11 cellular contexts compared by ENCODE assay signal in the genomic region with DNA sequence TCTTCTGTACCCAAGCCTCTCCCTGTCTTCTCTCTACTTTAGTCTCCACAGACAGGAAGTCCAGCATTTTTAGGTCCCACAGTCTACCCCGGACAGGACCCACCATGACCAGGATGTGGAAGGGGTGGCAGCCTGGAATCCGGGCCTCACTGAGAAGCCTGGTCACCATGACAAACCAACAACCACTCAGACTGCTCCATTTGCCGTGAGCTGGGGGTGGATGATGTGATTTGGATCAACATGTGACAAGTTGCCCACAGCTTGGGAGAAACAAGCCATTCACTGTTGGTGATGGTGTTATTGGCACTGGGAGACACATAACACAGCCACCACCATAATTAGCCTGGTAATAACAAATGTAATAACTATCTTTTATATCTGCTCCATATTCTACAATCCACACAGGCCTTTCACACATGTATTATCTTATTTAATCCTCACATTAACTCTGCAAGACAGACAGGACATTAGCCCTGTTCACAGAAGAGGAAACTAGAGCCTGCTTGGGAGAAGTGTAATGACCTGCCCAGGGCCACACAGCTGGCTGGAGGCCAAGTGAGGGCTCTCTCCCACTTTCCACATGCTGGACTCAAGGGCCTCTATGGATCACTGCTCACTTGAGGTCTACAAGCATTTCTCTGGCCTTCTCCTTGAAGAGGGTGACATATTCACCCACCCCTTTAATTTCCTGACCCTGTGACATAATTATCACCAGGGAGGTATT. TPM values are rescaled to one million over a fixed set of nuclear protein-coding genes. Genes with fewer than 3 reads are reported as not detected.
A peak's percentile ranks its signal among the peaks of the same experiment; 100 is the strongest.
DNase-seq lines count a peak whose midpoint lies in the region; ATAC-seq and TF ChIP-seq lines count a peak whose summit lies in the region.
"Had no signal": no experiment of that assay in that cellular context is flagged by ENCODE, and none has a peak within 500 bp of the region (broad histone marks: within the 10 kb centered on the region; RNA-seq: fewer than 3 reads in every experiment).

No MANE protein-coding gene starts in this region.

- H3K4me1 Mint-ChIP-seq in effector memory CD8-positive, alpha-beta T cell (ENCODE audit: low read depth in 2 of 2) = peaks cover 26 to 41% of the 10 kb centered on the region in 2 donors
- H3K4me1 Mint-ChIP-seq in progenitor cell of endocrine pancreas (ENCODE audit: low read depth) = peaks cover 2% of the 10 kb centered on the region

- peak overlapping the region; percentile 78 to 98 for H3K27ac Mint-ChIP-seq in effector memory CD8-positive, alpha-beta T cell
- peak overlapping the region; percentile 41 for H3K27ac Mint-ChIP-seq in progenitor cell of endocrine pancreas
- H3K27ac Mint-ChIP-seq: activated naive CD4-positive, alpha-beta T cell treated with anti-CD3 and anti-CD28 coated beads, Interleukin-2, amount 10 ng/mL, durations not matched to agents 7 days and 5 days had no signal

- no peaks in the 10 kb centered on the region for H3K9me3 Mint-ChIP-seq in effector memory CD8-positive, alpha-beta T cell
- no peaks in the 10 kb centered on the region for H3K9me3 Mint-ChIP-seq in progenitor cell of endocrine pancreas (ENCODE audit: low read depth)
- H3K9me3 Mint-ChIP-seq: activated naive CD4-positive, alpha-beta T cell treated with anti-CD3 and anti-CD28 coated beads, Interleukin-2, amount 10 ng/mL, durations not matched to agents 7 days and 5 days had no signal

- H3K9me3 ChIP-seq in HEK293 (ENCODE audit: control insufficient read depth, insufficient read depth, low read depth, low read length) = no peaks in the 10 kb centered on the region

- peaks cover 3 to 97% of the 10 kb centered on the region in 2 experiments; a peak in 2 of 3 replicates for H3K36me3 ChIP-seq in HEK293 (ENCODE audit: control insufficient read depth in 2 of 2, insufficient read depth in 1 of 2, low read length in 2 of 2)

- no peaks in the 10 kb centered on the region for H3K4me1 ChIP-seq in HEK293 (ENCODE audit: control insufficient read depth, insufficient read depth, low read length)

- POLR2A ChIA-PET in HEK293 (lab: Yijun Ruan, JAX) = interaction anchor here (0.7 kb wide), 1 partner anchor 24 kb away, joined by 3 read pairs; no protein-coding TSS in a partner anchor

- H3K27me3 Mint-ChIP-seq in effector memory CD8-positive, alpha-beta T cell = no peaks in the 10 kb centered on the region
- H3K27me3 Mint-ChIP-seq in progenitor cell of endocrine pancreas = no peaks in the 10 kb centered on the region
- H3K27me3 Mint-ChIP-seq: activated naive CD4-positive, alpha-beta T cell treated with anti-CD3 and anti-CD28 coated beads, Interleukin-2, amount 10 ng/mL, durations not matched to agents 7 days and 5 days; naive thymus-derived CD4-positive, alpha-beta T cell had no signal

- peaks cover 99% of the 10 kb centered on the region for H3K36me3 Mint-ChIP-seq in effector memory CD8-positive, alpha-beta T cell (ENCODE audit: insufficient read depth)
- H3K36me3 Mint-ChIP-seq in progenitor cell of endocrine pancreas (ENCODE audit: insufficient read depth) = peaks cover 25% of the 10 kb centered on the region

- H3K4me3 ChIP-seq in HEK293 (ENCODE audit: low read depth, low read length) = no peak overlapping the region

- no peak overlapping the region for H3K4me3 Mint-ChIP-seq in effector memory CD8-positive, alpha-beta T cell
- no peak overlapping the region for H3K4me3 Mint-ChIP-seq in progenitor cell of endocrine pancreas (ENCODE audit: low read depth)
- H3K4me3 Mint-ChIP-seq: activated naive CD4-positive, alpha-beta T cell treated with anti-CD3 and anti-CD28 coated beads, Interleukin-2, amount 10 ng/mL, durations not matched to agents 7 days and 5 days; naive thymus-derived CD4-positive, alpha-beta T cell had no signal

- TF ChIP-seq CTCF in HEK293 (tag by site-specific recombination; IDR thresholded peaks at IDR 0.05) = no peak
- no peak for TF ChIP-seq CTCF in progenitor cell of endocrine pancreas (IDR thresholded peaks at IDR 0.05; ENCODE audit: unreplicated experiment)

- peak; percentile 38 for DNase-seq in AG08396 (ENCODE audit: low spot score)
- no peak for DNase-seq in effector memory CD8-positive, alpha-beta T cell
- DNase-seq in progenitor cell of endocrine pancreas (ENCODE audit: low spot score, unreplicated experiment) = no peak
- DNase-seq in NCI-H1048 (lab: John Stamatoyannopoulos, UW) = no peak
- DNase-seq in NCI-H524 (lab: John Stamatoyannopoulos, UW) = no peak
- DNase-seq in DMS153 (lab: John Stamatoyannopoulos, UW) = no peak
- DNase-seq: activated naive CD4-positive, alpha-beta T cell treated with anti-CD3 and anti-CD28 coated beads, Interleukin-2, amount 10 ng/mL, durations not matched to agents 7 days and 5 days; NCI-H446 had no signal

- CTCF ChIA-PET in HEK293 (lab: Yijun Ruan, JAX) = no interaction called here

- no peak for ATAC-seq in effector memory CD8-positive, alpha-beta T cell (replicated peaks)
- ATAC-seq in HG03432 (IDR thresholded peaks at IDR 0.05; ENCODE audit: unreplicated experiment) = no peak
- ATAC-seq: naive thymus-derived CD4-positive, alpha-beta T cell had no signal

- H3K27ac ChIP-seq in HEK293 (ENCODE audit: extremely low read depth, low read depth, low read length) = no peak overlapping the region

TF ChIP-seq in HEK293, 187 proteins besides CTCF, POLR2A, EP300 and RAD21:
- TF ChIP-seq, protein P1, sequence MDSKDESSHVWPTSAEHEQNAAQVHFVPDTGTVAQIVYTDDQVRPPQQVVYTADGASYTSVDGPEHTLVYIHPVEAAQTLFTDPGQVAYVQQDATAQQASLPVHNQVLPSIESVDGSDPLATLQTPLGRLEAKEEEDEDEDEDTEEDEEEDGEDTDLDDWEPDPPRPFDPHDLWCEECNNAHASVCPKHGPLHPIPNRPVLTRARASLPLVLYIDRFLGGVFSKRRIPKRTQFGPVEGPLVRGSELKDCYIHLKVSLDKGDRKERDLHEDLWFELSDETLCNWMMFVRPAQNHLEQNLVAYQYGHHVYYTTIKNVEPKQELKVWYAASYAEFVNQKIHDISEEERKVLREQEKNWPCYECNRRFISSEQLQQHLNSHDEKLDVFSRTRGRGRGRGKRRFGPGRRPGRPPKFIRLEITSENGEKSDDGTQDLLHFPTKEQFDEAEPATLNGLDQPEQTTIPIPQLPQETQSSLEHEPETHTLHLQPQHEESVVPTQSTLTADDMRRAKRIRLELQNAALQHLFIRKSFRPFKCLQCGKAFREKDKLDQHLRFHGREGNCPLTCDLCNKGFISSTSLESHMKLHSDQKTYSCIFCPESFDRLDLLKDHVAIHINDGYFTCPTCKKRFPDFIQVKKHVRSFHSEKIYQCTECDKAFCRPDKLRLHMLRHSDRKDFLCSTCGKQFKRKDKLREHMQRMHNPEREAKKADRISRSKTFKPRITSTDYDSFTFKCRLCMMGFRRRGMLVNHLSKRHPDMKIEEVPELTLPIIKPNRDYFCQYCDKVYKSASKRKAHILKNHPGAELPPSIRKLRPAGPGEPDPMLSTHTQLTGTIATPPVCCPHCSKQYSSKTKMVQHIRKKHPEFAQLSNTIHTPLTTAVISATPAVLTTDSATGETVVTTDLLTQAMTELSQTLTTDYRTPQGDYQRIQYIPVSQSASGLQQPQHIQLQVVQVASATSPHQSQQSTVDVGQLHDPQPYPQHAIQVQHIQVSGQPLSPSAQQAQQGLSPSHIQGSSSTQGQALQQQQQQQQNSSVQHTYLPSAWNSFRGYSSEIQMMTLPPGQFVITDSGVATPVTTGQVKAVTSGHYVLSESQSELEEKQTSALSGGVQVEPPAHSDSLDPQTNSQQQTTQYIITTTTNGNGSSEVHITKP (tag by site-specific recombination; IDR thresholded peaks at IDR 0.05) = peak; percentile 70; the same call in 1 of the 2 replicates
- 0 out of 2 replicates have a peak, but pooled peaks have one; percentile 15 for TF ChIP-seq ZNF664 (tag by site-specific recombination; IDR thresholded peaks at IDR 0.05)
- TF ChIP-seq ZNF138 (tag by site-specific recombination; IDR thresholded peaks at IDR 0.05; ENCODE audit: borderline replicate concordance) = no peak

RNA-seq across cellular contexts. Expression of a gene that starts 22.9 kb away (rescaled TPM):
- total RNA-seq in progenitor cell of endocrine pancreas = 20.2 and 26.6 TPM in 2 replicates
